Comparison of ENCODE assay signal across 9 cellular contexts in the genomic region with DNA sequence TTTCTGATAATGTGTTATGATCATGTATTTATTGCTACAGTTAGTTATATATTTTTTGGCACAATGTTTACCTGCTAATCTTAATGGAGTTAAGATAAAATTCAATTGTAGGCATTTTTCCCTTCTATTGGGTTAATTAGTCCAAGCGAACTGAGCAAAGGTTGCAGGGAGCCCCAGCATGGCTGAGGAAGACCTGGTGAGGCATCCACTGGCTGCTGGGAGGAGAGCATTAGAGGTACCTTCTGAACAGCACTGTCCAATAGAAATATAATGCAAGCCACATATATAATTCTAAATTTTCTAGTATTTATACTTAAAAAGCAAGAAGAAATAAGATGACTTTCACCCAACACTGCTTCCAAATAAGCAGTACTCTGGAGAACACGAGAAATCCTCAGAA. TPM values are rescaled to one million over a fixed set of nuclear protein-coding genes. Genes with fewer than 3 reads are reported as not detected.
DNase-seq lines count a peak whose midpoint lies in the region; ATAC-seq and TF ChIP-seq lines count a peak whose summit lies in the region.
"Had no signal": no experiment of that assay in that cellular context is flagged by ENCODE, and none has a peak within 500 bp of the region (broad histone marks: within the 10 kb centered on the region; RNA-seq: fewer than 3 reads in every experiment).

No MANE protein-coding gene starts in this region.

- no peaks in the 10 kb centered on the region for H3K9me3 Mint-ChIP-seq in naive thymus-derived CD8-positive, alpha-beta T cell

- no peaks in the 10 kb centered on the region for H3K9me3 ChIP-seq in DND-41 (ENCODE audit: insufficient read depth, low read length, severe bottlenecking)

- peak overlapping the region; percentile 72 to 83; a peak in 3 of 4 replicates for H3K4me3 ChIP-seq in DND-41 (ENCODE audit: low read depth in 1 of 2, low read length in 2 of 2)

- H3K4me1 ChIP-seq in DND-41 (ENCODE audit: insufficient read depth, low read length): peaks cover 30% of the 10 kb centered on the region

- H3K4me3 Mint-ChIP-seq in naive thymus-derived CD8-positive, alpha-beta T cell: peak overlapping the region; percentile 90 to 100 (median 98)

- peak overlapping the region; percentile 65 for H3K4me2 ChIP-seq in DND-41 (ENCODE audit: insufficient read depth, low read length)

- H3K4me1 Mint-ChIP-seq in naive thymus-derived CD8-positive, alpha-beta T cell: peaks cover 12 to 35% (median 34%) of the 10 kb centered on the region in 4 donors

- peaks cover 0 to 15% (median 0%) of the 10 kb centered on the region in 3 donors for H3K36me3 Mint-ChIP-seq in naive thymus-derived CD8-positive, alpha-beta T cell

- no peaks in the 10 kb centered on the region for H3K27me3 ChIP-seq in DND-41 (ENCODE audit: insufficient read depth, low read length, poor library complexity)

- H3K27ac ChIP-seq in DND-41 (ENCODE audit: low read length) (peak overlapping the region; percentile 80), caudate nucleus (ENCODE audit: low read depth, low read length) (peak overlapping the region; percentile 79)

- H3K9ac ChIP-seq in DND-41 (ENCODE audit: low read depth, low read length): peak overlapping the region; percentile 58

- peaks cover 3 to 28% (median 13%) of the 10 kb centered on the region in 5 donors for H3K27me3 Mint-ChIP-seq in naive thymus-derived CD8-positive, alpha-beta T cell

- H4K20me1 ChIP-seq in DND-41 (ENCODE audit: insufficient read depth, low read length): no peaks in the 10 kb centered on the region; the same call in 1 of the 2 replicates

- H3K27ac Mint-ChIP-seq in naive thymus-derived CD8-positive, alpha-beta T cell: peak overlapping the region; percentile 96 to 99 (median 98)

- peak overlapping the region; percentile 85 for H2AFZ ChIP-seq in DND-41 (ENCODE audit: low read depth, low read length)

- POLR2A ChIA-PET in naive thymus-derived CD8-positive, alpha-beta T cell (lab: Charles Lee): interaction anchor here (1.0 to 6.2 kb wide), 9 partner anchors 10 to 598 kb away, joined by 3 to 98 read pairs (median 5); a partner anchor contains a TSS

- no peak for TF ChIP-seq CTCF in DND-41 (IDR thresholded peaks at IDR 0.05; ENCODE audit: borderline replicate concordance, extremely low read depth, low read length, poor library complexity, severe bottlenecking)

- peaks cover 8% of the 10 kb centered on the region; the same call in 1 of the 2 replicates for H3K36me3 ChIP-seq in DND-41 (ENCODE audit: insufficient read depth, low read length)

- DNase-seq in DND-41: no peak
- peak in 1 of 61 donors; percentile 2 for DNase-seq in caudate nucleus (lab: John Stamatoyannopoulos, UW)
- no peak for DNase-seq in naive thymus-derived CD8-positive, alpha-beta T cell
- DNase-seq in amygdala (lab: John Stamatoyannopoulos, UW): no peak
- DNase-seq in stimulated activated naive CD4-positive, alpha-beta T cell (lab: John Stamatoyannopoulos, UW): no peak
- DNase-seq in mesenteric fat pad (ENCODE audit: low spot score): no peak

- ATAC-seq in DND-41 (ENCODE audit: insufficient read depth, low read depth) (no peak), HG03439 (IDR thresholded peaks at IDR 0.05; ENCODE audit: unreplicated experiment) (peak; percentile 6), GM18498 (IDR thresholded peaks at IDR 0.05; ENCODE audit: unreplicated experiment) (no peak)
- ATAC-seq in naive thymus-derived CD8-positive, alpha-beta T cell: no peak

- peaks cover 33% of the 10 kb centered on the region for H3K79me2 ChIP-seq in DND-41 (ENCODE audit: insufficient read depth, low read length)

RNA-seq across cellular contexts. Expression of a gene that starts 0.7 kb away (rescaled TPM):
- 10 to 100 TPM; 19.1 to 23.5 TPM for total RNA-seq in naive thymus-derived CD8-positive, alpha-beta T cell
- polyA plus RNA-seq in naive thymus-derived CD8-positive, alpha-beta T cell: 10 to 100 TPM; 68.0 to 97.7 (median 75.4) TPM
- total RNA-seq in mesenteric fat pad: 36.6 TPM

RNA-seq across cellular contexts. Expression of a gene that starts 17.9 kb away (rescaled TPM):
- 100 to 1,000 TPM; 116 to 118 TPM for total RNA-seq in naive thymus-derived CD8-positive, alpha-beta T cell
- polyA plus RNA-seq in naive thymus-derived CD8-positive, alpha-beta T cell: 10 to 100 TPM in 2 of 3 donors, 1 to 10 TPM in 1; 9.5 to 11.6 (median 11.1) TPM
- total RNA-seq in mesenteric fat pad: 25.1 TPM

RNA-seq across cellular contexts. Expression of a gene that starts 18.7 kb away (rescaled TPM):
- 10 to 100 TPM; 47.2 to 47.9 TPM for total RNA-seq in naive thymus-derived CD8-positive, alpha-beta T cell
- 10 to 100 TPM; 51.1 to 64.3 (median 56.6) TPM for polyA plus RNA-seq in naive thymus-derived CD8-positive, alpha-beta T cell
- 44.5 TPM for total RNA-seq in mesenteric fat pad

RNA-seq across cellular contexts. Expression of a gene that starts 19.9 kb away (rescaled TPM):
- 1 to 10 TPM; 5.4 to 6.2 TPM for total RNA-seq in naive thymus-derived CD8-positive, alpha-beta T cell
- 1 to 10 TPM in 1 of 3 donors, under 1 TPM in 2; 0.86 to 2.5 (median 0.98) TPM for polyA plus RNA-seq in naive thymus-derived CD8-positive, alpha-beta T cell
- total RNA-seq in mesenteric fat pad: 2.8 TPM

RNA-seq across cellular contexts. Expression of a gene that starts 38.9 kb away (rescaled TPM):
- total RNA-seq in naive thymus-derived CD8-positive, alpha-beta T cell: under 1 TPM; 0.60 to 0.91 TPM
- polyA plus RNA-seq in naive thymus-derived CD8-positive, alpha-beta T cell: not detected
- total RNA-seq in mesenteric fat pad: 0.84 TPM
- total RNA-seq: RPMI7951 had no signal
